ENCODE assay signal across 8 cellular contexts in genomic region chr17:12815642-12816141, GRCh38. TPM values are rescaled to one million over a fixed set of nuclear protein-coding genes. Genes with fewer than 3 reads are reported as not detected.
A peak's percentile ranks its signal among the peaks of the same experiment; 100 is the strongest.
DNase-seq lines count a peak whose midpoint lies in the region; ATAC-seq lines count a peak whose summit lies in the region.

No MANE protein-coding gene starts in this region.

- DNase-seq in naive B cell (peak; percentile 36), mucosa of gallbladder (ENCODE audit: low spot score) (no peak), C1 segment of cervical spinal cord (lab: John Stamatoyannopoulos, UW) (no peak), GM03348 (ENCODE audit: low spot score) (no peak)
- no peak for DNase-seq in natural killer cell treated with Interleukin-12 subunit alpha and Interleukin-12 subunit beta and Interleukin-15 and Interleukin-18, amount 100 ng/mL, for 72 hours (ENCODE audit: low spot score)

- peak overlapping the region in 7 of 8 donors; percentile 0 to 56 (median 34) for H3K4me3 Mint-ChIP-seq in naive B cell
- H3K4me3 Mint-ChIP-seq in natural killer cell treated with Interleukin-12 subunit alpha and Interleukin-12 subunit beta and Interleukin-15 and Interleukin-18, amount 100 ng/mL, for 72 hours, result no peak overlapping the region

- no peaks in the 10 kb centered on the region for H3K27me3 Mint-ChIP-seq in naive B cell
- H3K27me3 Mint-ChIP-seq in natural killer cell treated with Interleukin-12 subunit alpha and Interleukin-12 subunit beta and Interleukin-15 and Interleukin-18, amount 100 ng/mL, for 72 hours, result peaks cover 0 to 13% of the 10 kb centered on the region in 2 donors

- ATAC-seq in GM19023 (IDR thresholded peaks at IDR 0.05; ENCODE audit: unreplicated experiment) (peak; percentile 99), HG02610 (IDR thresholded peaks at IDR 0.05; ENCODE audit: unreplicated experiment) (peak; percentile 99), HG03469 (IDR thresholded peaks at IDR 0.05; ENCODE audit: unreplicated experiment) (peak; percentile 99), naive B cell (ENCODE audit: low read depth in 2 of 2) (peak; percentile 99 to 100)
- ATAC-seq in natural killer cell treated with Interleukin-12 subunit alpha and Interleukin-12 subunit beta and Interleukin-15 and Interleukin-18, amount 100 ng/mL, for 72 hours, result no peak

- H3K4me1 Mint-ChIP-seq in naive B cell, result peaks cover 9 to 18% (median 16%) of the 10 kb centered on the region in 3 donors
- no peaks in the 10 kb centered on the region for H3K4me1 Mint-ChIP-seq in natural killer cell treated with Interleukin-12 subunit alpha and Interleukin-12 subunit beta and Interleukin-15 and Interleukin-18, amount 100 ng/mL, for 72 hours (ENCODE audit: low read depth in 2 of 2)

- H3K27ac Mint-ChIP-seq in naive B cell, result peak overlapping the region in 3 of 6 donors; percentile 2 to 55 (median 11)
- no peak overlapping the region for H3K27ac Mint-ChIP-seq in natural killer cell treated with Interleukin-12 subunit alpha and Interleukin-12 subunit beta and Interleukin-15 and Interleukin-18, amount 100 ng/mL, for 72 hours

- peaks cover 0 to 6% (median 0%) of the 10 kb centered on the region in 7 donors for H3K9me3 Mint-ChIP-seq in naive B cell
- peaks cover 7% of the 10 kb centered on the region for H3K9me3 Mint-ChIP-seq in natural killer cell treated with Interleukin-12 subunit alpha and Interleukin-12 subunit beta and Interleukin-15 and Interleukin-18, amount 100 ng/mL, for 72 hours

- no peaks in the 10 kb centered on the region for H3K36me3 Mint-ChIP-seq in naive B cell
- no peaks in the 10 kb centered on the region for H3K36me3 Mint-ChIP-seq in natural killer cell treated with Interleukin-12 subunit alpha and Interleukin-12 subunit beta and Interleukin-15 and Interleukin-18, amount 100 ng/mL, for 72 hours

RNA-seq across cellular contexts. Expression of gene ARHGAP44, which starts 26.4 kb away (rescaled TPM):
- under 1 TPM in 2 of 6 donors, not detected in 4; 0.07 to 0.16 TPM for polyA plus RNA-seq in naive B cell (ENCODE audit: low read depth in 6 of 6)
- under 1 TPM in 1 of 2 donors, not detected in 1; 0.21 TPM for total RNA-seq in natural killer cell treated with Interleukin-12 subunit alpha and Interleukin-12 subunit beta and Interleukin-15 and Interleukin-18, amount 100 ng/mL, for 72 hours
- 40.9 TPM for total RNA-seq in mucosa of gallbladder

Comparison
In these comparisons a context has a peak if more than half of its experiments do, and no peak if none do; other contexts are left out.
1. ATAC-seq: peak in GM19023 (single experiment), HG02610 (single experiment), HG03469 (single experiment) and naive B cell (2 of 2); none in natural killer cell treated with Interleukin-12 subunit alpha and Interleukin-12 subunit beta and Interleukin-15 and Interleukin-18, amount 100 ng/mL, for 72 hours (0 of 2).
2. RNA of gene ARHGAP44, which starts 26.4 kb away (total RNA-seq): 40.9 TPM in mucosa of gallbladder (single experiment); 0.21 TPM in natural killer cell treated with Interleukin-12 subunit alpha and Interleukin-12 subunit beta and Interleukin-15 and Interleukin-18, amount 100 ng/mL, for 72 hours; every median in the first group is over 10 times any median in the second.